Comparison of ENCODE assay signal across 1 cellular context in genomic region chr18:63178526-63178880, GRCh38.
TF ChIP-seq lines count a peak whose summit lies in the region.

No MANE protein-coding gene starts in this region.

TF ChIP-seq in GM23338, 12 proteins besides CTCF, POLR2A, EP300 and RAD21 (continued from another document):
- TF ChIP-seq ETS1 (IDR thresholded peaks at IDR 0.05) (no peak), REST (IDR thresholded peaks at IDR 0.05; ENCODE audit: unreplicated experiment) (no peak), EZH2phosphoT487 (IDR thresholded peaks at IDR 0.05; ENCODE audit: unreplicated experiment) (no peak), STAT1 (IDR thresholded peaks at IDR 0.05; ENCODE audit: unreplicated experiment) (no peak), CREB1 (CRISPR knock-in tag; IDR thresholded peaks at IDR 0.05; ENCODE audit: low read depth) (no peak), POLR2AphosphoS5 (IDR thresholded peaks at IDR 0.05; ENCODE audit: low read depth) (no peak), EZH2 (IDR thresholded peaks at IDR 0.05; ENCODE audit: low read depth, unreplicated experiment) (no peak)
